Comparison of ENCODE assay signal across 17 cellular contexts in the genomic region with DNA sequence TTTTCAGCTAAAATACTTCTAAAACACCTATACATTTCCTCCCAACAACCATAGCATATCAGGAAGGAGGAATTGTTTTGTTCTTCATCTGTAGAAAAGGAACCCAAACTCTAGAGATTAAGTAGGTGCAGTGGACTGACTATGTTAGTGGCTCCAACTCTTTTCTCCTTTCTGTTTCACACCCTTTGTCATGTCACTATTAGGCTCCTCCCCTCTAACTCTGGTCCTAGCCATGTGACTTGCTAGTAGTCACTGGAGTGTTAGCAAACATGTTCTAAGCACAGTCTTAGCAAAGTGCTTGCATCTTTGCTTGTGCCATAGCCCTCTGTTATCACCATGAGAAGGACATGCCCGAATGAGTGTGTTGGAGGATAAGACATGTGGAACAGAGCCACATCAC. TPM values are rescaled to one million over a fixed set of nuclear protein-coding genes. Genes with fewer than 3 reads are reported as not detected.
DNase-seq lines count a peak whose midpoint lies in the region; ATAC-seq and TF ChIP-seq lines count a peak whose summit lies in the region.
"Had no signal": no experiment of that assay in that cellular context is flagged by ENCODE, and none has a peak within 500 bp of the region (broad histone marks: within the 10 kb centered on the region; RNA-seq: fewer than 3 reads in every experiment).

No MANE protein-coding gene starts in this region.

- no peak for TF ChIP-seq CTCF in lower leg skin (IDR thresholded peaks at IDR 0.05)

- TF ChIP-seq POLR2A in lower leg skin (IDR thresholded peaks at IDR 0.05) = no peak

- intact Hi-C loops in lower leg skin (cut with DNase I; ENCODE audit: low total_unique reads) = no loop called here

- H3K4me3 ChIP-seq in lower leg skin (ENCODE audit: low read depth, poor library complexity, severe bottlenecking) = no peak overlapping the region
- H3K4me3 ChIP-seq: breast epithelium, HAP-1 had no signal

- ATAC-seq in GM18511 (IDR thresholded peaks at IDR 0.05; ENCODE audit: unreplicated experiment) (peak; percentile 92), GM19467 (IDR thresholded peaks at IDR 0.05; ENCODE audit: unreplicated experiment) (peak; percentile 56), HG02885 (IDR thresholded peaks at IDR 0.05; ENCODE audit: poor library complexity, unreplicated experiment) (peak; percentile 68), HG02884 (IDR thresholded peaks at IDR 0.05; ENCODE audit: unreplicated experiment) (no peak), GM21825 (IDR thresholded peaks at IDR 0.05; ENCODE audit: unreplicated experiment) (no peak), GM19328 (IDR thresholded peaks at IDR 0.05; ENCODE audit: unreplicated experiment) (no peak)
- ATAC-seq: T-cell had no signal

- DNase-seq in MV-4-11 (lab: John Stamatoyannopoulos, UW) = peak; percentile 31
- DNase-seq in lower leg skin (ENCODE audit: low spot score in 2 of 2) = no peak
- DNase-seq: activated T-cell treated with anti-CD3 and anti-CD28 coated beads, Interleukin-2, amount 50 U/mL, for 1 hour; effector CD4-positive, alpha-beta T cell; KBM-7; NCI-H1436 treated with DMSO at 0.1 percent for 48 hours; posterior cingulate gyrus; T-cell had no signal

- 76 to 84% methylated on average over 1 of the region's 1 CpG for WGBS in lower leg skin, 2 donors

RNA-seq across cellular contexts. Expression of a gene that starts 55.3 kb away (rescaled TPM):
- total RNA-seq in lower leg skin = not detected
- total RNA-seq: activated naive CD4-positive, alpha-beta T cell treated with anti-CD3 and anti-CD28 coated beads, Interleukin-2, amount 50 U/mL, for 72 hours; breast epithelium; T-cell had no signal

Comparison
In these comparisons a context has a peak if more than half of its experiments do, and no peak if none do; other contexts are left out.
1. ATAC-seq: peak in GM18511 (single experiment), GM19467 (single experiment) and HG02885 (single experiment); none in HG02884 (single experiment), GM21825 (single experiment) and GM19328 (single experiment).